In genomic region chr15:70097337-70098169, GRCh38 we compare ENCODE assay signal across 1 cellular context.
TF ChIP-seq lines count a peak whose summit lies in the region.

Gene TLE3, minus strand, starts transcription at chr15:70097917. Its CDS starts 1,119 bp downstream, at chr15:70096798.

TF ChIP-seq in K562, 482 proteins besides CTCF, POLR2A, EP300 and RAD21 (continued from another document and continues in another):
- TF ChIP-seq FOXP1 (CRISPR knock-in tag; IDR thresholded peaks at IDR 0.05) (peak; percentile 54; the same call in 1 of the 2 replicates), WHSC1 (IDR thresholded peaks at IDR 0.05; ENCODE audit: low read length) (no peak), SMAD4 (CRISPR knock-in tag; conservative IDR thresholded peaks at IDR 0.05) (peak; percentile 64; the same call in 1 of the 2 replicates), RBM39 (optimal IDR thresholded peaks at IDR 0.05; ENCODE audit: low read depth, low read length) (no peak), ZFP1 (CRISPR knock-in tag; IDR thresholded peaks at IDR 0.05) (no peak), HOMEZ (CRISPR knock-in tag; IDR thresholded peaks at IDR 0.05) (peak; percentile 43; the same call in 1 of the 2 replicates), ZNF41 (CRISPR knock-in tag; conservative IDR thresholded peaks at IDR 0.05) (no peak), ADNP (tag; IDR thresholded peaks at IDR 0.05) (no peak), FOXA1 (IDR thresholded peaks at IDR 0.05; ENCODE audit: borderline replicate concordance) (no peak), CCNT2 (IDR thresholded peaks at IDR 0.05; ENCODE audit: borderline replicate concordance, extremely low read depth, insufficient read length, low read depth, low read length) (peak; percentile 84), ERF (CRISPR knock-in tag; IDR thresholded peaks at IDR 0.05) (no peak), TSHZ1 (CRISPR knock-in tag; IDR thresholded peaks at IDR 0.05) (no peak), HNRNPLL (IDR thresholded peaks at IDR 0.05; ENCODE audit: low read depth, low read length, poor library complexity, severe bottlenecking) (peak; percentile 44), HINFP (tag; conservative IDR thresholded peaks at IDR 0.05; ENCODE audit: low read depth) (no peak), ZNF282 (CRISPR knock-in tag; IDR thresholded peaks at IDR 0.05) (no peak), E2F6 (IDR thresholded peaks at IDR 0.05; ENCODE audit: borderline replicate concordance in 1 of 2, extremely low read depth in 1 of 2, insufficient read depth in 1 of 2, insufficient read length in 1 of 2, low read depth in 1 of 2, low read length in 1 of 2, poor library complexity in 1 of 2, severe bottlenecking in 1 of 2) (peak; percentile 93 to 95), ZC3H8 (IDR thresholded peaks at IDR 0.05) (peak; percentile 72; the same call in 1 of the 2 replicates), SNAPC5 (CRISPR knock-in tag; IDR thresholded peaks at IDR 0.05) (no peak), ZNF324 (CRISPR knock-in tag; IDR thresholded peaks at IDR 0.05) (no peak), TCF15 (CRISPR knock-in tag; IDR thresholded peaks at IDR 0.05) (peak; percentile 15; the same call in 1 of the 2 replicates), HDAC2 (IDR thresholded peaks at IDR 0.05) (peak; percentile 77; the same call in 1 of the 2 replicates), ARID1B (IDR thresholded peaks at IDR 0.05) (peak; percentile 56; the same call in 1 of the 2 replicates), MYNN (IDR thresholded peaks at IDR 0.05) (0 out of 2 replicates have a peak, but pooled peaks have one; percentile 32), MYNN (CRISPR knock-in tag; IDR thresholded peaks at IDR 0.05) (no peak), SP1 (CRISPR knock-in tag; IDR thresholded peaks at IDR 0.05) (peak; percentile 30; the same call in 1 of the 2 replicates), PTTG1 (tag; IDR thresholded peaks at IDR 0.05; ENCODE audit: low read depth) (no peak), NBN (IDR thresholded peaks at IDR 0.05; ENCODE audit: low read depth) (peak; percentile 89), OTX1 (CRISPR knock-in tag; IDR thresholded peaks at IDR 0.05) (peak; percentile 94), TRIM25 (IDR thresholded peaks at IDR 0.05; ENCODE audit: borderline replicate concordance) (no peak; the same call in 1 of the 2 replicates), MAFF (IDR thresholded peaks at IDR 0.05; ENCODE audit: low read length) (no peak), ZNF217 (CRISPR knock-in tag; IDR thresholded peaks at IDR 0.05) (no peak), CTBP1 (IDR thresholded peaks at IDR 0.05; ENCODE audit: borderline replicate concordance) (peak; percentile 91), IFI16 (CRISPR knock-in tag; IDR thresholded peaks at IDR 0.05) (no peak), MTF1 (CRISPR knock-in tag; IDR thresholded peaks at IDR 0.05; ENCODE audit: borderline replicate concordance) (no peak), E2F8 (IDR thresholded peaks at IDR 0.05; ENCODE audit: low read depth, partially characterized antibody) (no peak), EWSR1 (IDR thresholded peaks at IDR 0.05; ENCODE audit: borderline replicate concordance, low read depth, partially characterized antibody) (no peak), BRD9 (IDR thresholded peaks at IDR 0.05; ENCODE audit: low read depth, partially characterized antibody) (no peak), PRMT5 (CRISPR knock-in tag; IDR thresholded peaks at IDR 0.05) (no peak), ASH1L (IDR thresholded peaks at IDR 0.05; ENCODE audit: borderline replicate concordance, low read depth, partially characterized antibody) (peak; percentile 43), NR0B1 (IDR thresholded peaks at IDR 0.05; ENCODE audit: partially characterized antibody) (no peak), EGR1 (conservative IDR thresholded peaks at IDR 0.05) (no peak), ZBTB43 (CRISPR knock-in tag; IDR thresholded peaks at IDR 0.05) (0 out of 2 replicates have a peak, but pooled peaks have one; percentile 53), HDAC1 (IDR thresholded peaks at IDR 0.05) (peak in 1 of 2 experiments; percentile 95; a peak in 2 of 4 replicates), SLC30A9 (CRISPR knock-in tag; IDR thresholded peaks at IDR 0.05) (no peak), ETV5 (CRISPR knock-in tag; IDR thresholded peaks at IDR 0.05; ENCODE audit: low read depth) (peak; percentile 45; the same call in 1 of the 2 replicates), ETV6 (IDR thresholded peaks at IDR 0.05; ENCODE audit: borderline replicate concordance in 1 of 2, low read depth in 2 of 2, low read length in 1 of 2) (no peak), ETV6 (CRISPR knock-in tag; IDR thresholded peaks at IDR 0.05; ENCODE audit: borderline replicate concordance) (no peak), SIX5 (IDR thresholded peaks at IDR 0.05; ENCODE audit: borderline replicate concordance in 1 of 2, insufficient read depth in 1 of 2, low read depth in 1 of 2, low read length in 2 of 2) (no peak), HEY1 (CRISPR knock-in tag; IDR thresholded peaks at IDR 0.05; ENCODE audit: borderline replicate concordance) (no peak), RBM34 (IDR thresholded peaks at IDR 0.05; ENCODE audit: borderline replicate concordance, insufficient read depth, low read length) (0 out of 2 replicates have a peak, but pooled peaks have one; percentile 23), CREB3 (tag; conservative IDR thresholded peaks at IDR 0.05; ENCODE audit: low read depth) (no peak)
